ENCODE assay signal across 8 cellular contexts in genomic region chr5:442335-443238, GRCh38. TPM values are rescaled to one million over a fixed set of nuclear protein-coding genes. Genes with fewer than 3 reads are reported as not detected.
DNase-seq lines count a peak whose midpoint lies in the region; ATAC-seq and TF ChIP-seq lines count a peak whose summit lies in the region.

Gene EXOC3, plus strand, starts transcription at chr5:443176. Its CDS starts 3,030 bp downstream, at chr5:446206.

- H2AK5ac ChIP-seq in H9 (ENCODE audit: insufficient read length, low read length), result no peak within 1 kb of the TSS

- H3K9ac ChIP-seq in H9 (ENCODE audit: extremely low read depth, insufficient read length, low read length) (peak within 1 kb of the TSS; percentile 56), SU-DHL-6 (ENCODE audit: low read length) (peak within 1 kb of the TSS; percentile 95)

- no peak within 1 kb of the TSS for H3T11ph ChIP-seq in H9 (ENCODE audit: low read length)

- peaks cover 12% of the 10 kb centered on the region for H3K23me2 ChIP-seq in H9 (ENCODE audit: insufficient read length, low read depth, low read length, poor library complexity, severe bottlenecking)

- no peak within 1 kb of the TSS for H3K18ac ChIP-seq in H9 (ENCODE audit: insufficient read length, low read depth, low read length)

- H3K4me3 ChIP-seq in MG63 (peak within 1 kb of the TSS; percentile 89), SU-DHL-6 (ENCODE audit: insufficient read depth, low read length, poor library complexity, severe bottlenecking) (peak within 1 kb of the TSS; percentile 92), tibial nerve (peak within 1 kb of the TSS; percentile 81 to 96 (median 90))

- peak; percentile 84 for ATAC-seq in activated naive CD8-positive, alpha-beta T cell treated with anti-CD3 and anti-CD28 coated beads, Interleukin-2, amount 10 ng/mL, durations not matched to agents 7 days and 5 days (ENCODE audit: low read depth)
- peak; percentile 96 for ATAC-seq in Right ventricle myocardium superior (ENCODE audit: poor library complexity)

- no peak within 1 kb of the TSS for H3K27ac ChIP-seq in H9 (ENCODE audit: insufficient read length, low read depth, low read length)
- H3K27ac ChIP-seq in SU-DHL-6 (ENCODE audit: low read depth, low read length), result peak within 1 kb of the TSS; percentile 36
- peak within 1 kb of the TSS; percentile 34 to 95 (median 85) for H3K27ac ChIP-seq in tibial nerve

- H2BK20ac ChIP-seq in H9 (ENCODE audit: low read depth, low read length, poor library complexity, severe bottlenecking), result no peak within 1 kb of the TSS

- intact Hi-C loops in Right ventricle myocardium superior (cut with DNase I), result no loop called here

- H3K27me3 Mint-ChIP-seq in H9 (ENCODE audit: low read depth), result peaks cover 23% of the 10 kb centered on the region
- H3K27me3 Mint-ChIP-seq in activated naive CD8-positive, alpha-beta T cell treated with anti-CD3 and anti-CD28 coated beads, Interleukin-2, amount 10 ng/mL, durations not matched to agents 7 days and 5 days, result no peaks in the 10 kb centered on the region

- no peak within 1 kb of the TSS for H3K56ac ChIP-seq in H9 (ENCODE audit: insufficient read length, low read depth, low read length)

- no peak within 1 kb of the TSS for H4K5ac ChIP-seq in H9 (ENCODE audit: insufficient read length, low read depth, low read length)

- no peaks in the 10 kb centered on the region for H3K27me3 ChIP-seq in H9 (ENCODE audit: insufficient read depth, low read length)
- no peaks in the 10 kb centered on the region for H3K27me3 ChIP-seq in MG63
- H3K27me3 ChIP-seq in SU-DHL-6 (ENCODE audit: low read length), result no peaks in the 10 kb centered on the region
- peaks cover 0 to 3% of the 10 kb centered on the region in 2 donors for H3K27me3 ChIP-seq in tibial nerve

- H4K20me1 ChIP-seq in H9 (ENCODE audit: control insufficient read depth, insufficient read depth, insufficient read length) (no peaks in the 10 kb centered on the region), SU-DHL-6 (ENCODE audit: low read depth, low read length) (no peaks in the 10 kb centered on the region)

- H3K23ac ChIP-seq in H9 (ENCODE audit: insufficient read length, low read depth, low read length), result no peak within 1 kb of the TSS

- peak within 1 kb of the TSS; percentile 94 to 98 for H3K4me3 Mint-ChIP-seq in H9
- peak within 1 kb of the TSS; percentile 96 for H3K4me3 Mint-ChIP-seq in activated naive CD8-positive, alpha-beta T cell treated with anti-CD3 and anti-CD28 coated beads, Interleukin-2, amount 10 ng/mL, durations not matched to agents 7 days and 5 days

- no peak within 1 kb of the TSS for H2BK120ac ChIP-seq in H9 (ENCODE audit: low read depth, low read length, poor library complexity, severe bottlenecking)

- POLR2A ChIA-PET in activated naive CD8-positive, alpha-beta T cell treated with anti-CD3 and anti-CD28 coated beads, Interleukin-2, amount 10 ng/mL, durations not matched to agents 7 days and 5 days (lab: Charles Lee), result interaction anchor here (0.7 to 1.0 kb wide), 2 partner anchors 29 to 47 kb away, joined by 3 read pairs; no protein-coding TSS in a partner anchor

- peak; percentile 18 to 69 for TF ChIP-seq POLR2A in tibial nerve (IDR thresholded peaks at IDR 0.05)

- TF ChIP-seq CTCF in H9 (conservative IDR thresholded peaks at IDR 0.05) (no peak), SU-DHL-6 (IDR thresholded peaks at IDR 0.05; ENCODE audit: insufficient read depth, low read length, poor library complexity, severe bottlenecking) (no peak), tibial nerve (IDR thresholded peaks at IDR 0.05) (peak in 1 of 5 experiments; percentile 13)

- no peak within 1 kb of the TSS for H3K4ac ChIP-seq in H9 (ENCODE audit: low read depth, low read length)

- no peak within 1 kb of the TSS for H4K91ac ChIP-seq in H9 (ENCODE audit: insufficient read length, low read depth, low read length)

- H2BK12ac ChIP-seq in H9 (ENCODE audit: insufficient read length, low read depth, low read length), result no peak within 1 kb of the TSS

- H3K4me2 ChIP-seq in H9 (ENCODE audit: insufficient read depth, insufficient read length, low read length), result peak within 1 kb of the TSS; percentile 96
- peak within 1 kb of the TSS; percentile 68 for H3K4me2 ChIP-seq in SU-DHL-6 (ENCODE audit: low read depth, low read length, poor library complexity, severe bottlenecking)

- peaks cover 8 to 15% (median 13%) of the 10 kb centered on the region in 3 experiments; a peak in 6 of 7 replicates for H3K36me3 Mint-ChIP-seq in H9 (ENCODE audit: insufficient read depth in 1 of 3, low read depth in 3 of 3)
- H3K36me3 Mint-ChIP-seq in activated naive CD8-positive, alpha-beta T cell treated with anti-CD3 and anti-CD28 coated beads, Interleukin-2, amount 10 ng/mL, durations not matched to agents 7 days and 5 days, result peaks cover 7% of the 10 kb centered on the region

- H3K36me3 ChIP-seq in MG63 (peaks cover 19% of the 10 kb centered on the region), SU-DHL-6 (ENCODE audit: low read length) (no peaks in the 10 kb centered on the region), tibial nerve (peaks cover 0 to 22% (median 9%) of the 10 kb centered on the region in 3 donors)

- H2BK5ac ChIP-seq in H9 (ENCODE audit: insufficient read length, low read length), result no peak within 1 kb of the TSS

- TF ChIP-seq EP300 in tibial nerve (IDR thresholded peaks at IDR 0.05), result peak; percentile 57 to 80

- no peak within 1 kb of the TSS for H2AFZ ChIP-seq in H9 (ENCODE audit: low read length)
- H2AFZ ChIP-seq in SU-DHL-6 (ENCODE audit: low read depth, low read length, severe bottlenecking), result peak within 1 kb of the TSS; percentile 90

- H3F3A ChIP-seq in SU-DHL-6 (ENCODE audit: insufficient read depth), result no peaks in the 10 kb centered on the region

- no CpG with 5 or more reads among the region's 73 CpGs for WGBS in H9 (ENCODE audit: extremely low coverage, insufficient read length, low lambda C conversion rate)
- WGBS in tibial nerve, 2 donors, result 5 to 13% methylated on average over 36 to 67 of the region's 73 CpGs

- no peak within 1 kb of the TSS for H2BK15ac ChIP-seq in H9 (ENCODE audit: low read depth, low read length)

- peaks cover 8 to 10% of the 10 kb centered on the region in 2 experiments; a peak in 3 of 4 replicates for H3K4me1 Mint-ChIP-seq in H9
- H3K4me1 Mint-ChIP-seq in activated naive CD8-positive, alpha-beta T cell treated with anti-CD3 and anti-CD28 coated beads, Interleukin-2, amount 10 ng/mL, durations not matched to agents 7 days and 5 days, result peaks cover 34% of the 10 kb centered on the region

- DNase-seq in GM04504 (ENCODE audit: low read depth) (peak; percentile 47), H9 (peak; percentile 70), MG63 (peak; percentile 81), Right ventricle myocardium superior (peak; percentile 85), pons (ENCODE audit: low spot score) (peak; percentile 42), tibial nerve (ENCODE audit: low spot score in 2 of 2) (peak in 1 of 2 donors; percentile 34)
- peak; percentile 88 for DNase-seq in activated naive CD8-positive, alpha-beta T cell treated with anti-CD3 and anti-CD28 coated beads, Interleukin-2, amount 10 ng/mL, durations not matched to agents 7 days and 5 days

- H3K9me3 Mint-ChIP-seq in H9, result 0 out of 5 replicates have a peak, but pooled peaks cover 0 to 3% of the 10 kb centered on the region in 2 experiments
- H3K9me3 Mint-ChIP-seq in activated naive CD8-positive, alpha-beta T cell treated with anti-CD3 and anti-CD28 coated beads, Interleukin-2, amount 10 ng/mL, durations not matched to agents 7 days and 5 days, result no peaks in the 10 kb centered on the region

- H3K4me1 ChIP-seq in H9 (ENCODE audit: insufficient read depth, low read length) (no peaks in the 10 kb centered on the region), tibial nerve (peaks cover 0 to 31% (median 17%) of the 10 kb centered on the region in 4 donors)

- no peak within 1 kb of the TSS for H4K8ac ChIP-seq in H9 (replicated peaks; ENCODE audit: insufficient read length, low read depth, low read length)

- H3K79me1 ChIP-seq in H9 (ENCODE audit: insufficient read depth, low read depth, low read length, poor library complexity, severe bottlenecking), result peaks cover 10% of the 10 kb centered on the region

- H3K14ac ChIP-seq in H9 (ENCODE audit: insufficient read depth, low read length), result peak within 1 kb of the TSS; percentile 24; the same call in 1 of the 2 replicates

- peak within 1 kb of the TSS in 2 of 3 experiments; percentile 47 to 92; a peak in 3 of 7 replicates for H3K27ac Mint-ChIP-seq in H9
- peak within 1 kb of the TSS; percentile 97 for H3K27ac Mint-ChIP-seq in activated naive CD8-positive, alpha-beta T cell treated with anti-CD3 and anti-CD28 coated beads, Interleukin-2, amount 10 ng/mL, durations not matched to agents 7 days and 5 days

- peaks cover 6% of the 10 kb centered on the region; the same call in 1 of the 2 replicates for H3K79me2 ChIP-seq in H9 (ENCODE audit: insufficient read depth, low read length)
- peaks cover 12% of the 10 kb centered on the region for H3K79me2 ChIP-seq in SU-DHL-6 (ENCODE audit: insufficient read depth, low read length)

- no peaks in the 10 kb centered on the region for H3K9me2 ChIP-seq in SU-DHL-6 (replicated peaks; ENCODE audit: insufficient read depth, low read length)

- H3K9me3 ChIP-seq in H9 (ENCODE audit: control insufficient read depth, low read depth, low read length) (no peaks in the 10 kb centered on the region), MG63 (no peaks in the 10 kb centered on the region), SU-DHL-6 (ENCODE audit: insufficient read depth, low read length) (no peaks in the 10 kb centered on the region), tibial nerve (no peaks in the 10 kb centered on the region)

RNA-seq across cellular contexts. Expression of gene EXOC3, which starts in this region (rescaled TPM):
- total RNA-seq in H9 (2021), result 36.7 and 37.6 TPM in 2 replicates
- 11.3 and 19.4 TPM in 2 replicates for total RNA-seq in MG63 (2014; rRNA removed; shearing (Covaris generic); ENCODE audit: low replicate concordance)
- 10 to 100 TPM; 72.4 to 77.5 TPM for total RNA-seq in activated naive CD8-positive, alpha-beta T cell treated with anti-CD3 and anti-CD28 coated beads, Interleukin-2, amount 10 ng/mL, durations not matched to agents 7 days and 5 days
- 46.4 TPM for total RNA-seq in Right ventricle myocardium superior
- total RNA-seq in tibial nerve, result 10 to 100 TPM; 53.5 to 98.4 (median 58.8) TPM
